ENCODE assay signal across 1 cellular context in genomic region chr3:196842567-196843434, GRCh38.
TF ChIP-seq lines count a peak whose summit lies in the region.

No MANE protein-coding gene starts in this region.

TF ChIP-seq in GM23338, 12 proteins besides CTCF, POLR2A, EP300 and RAD21 (continued from another document):
- TF ChIP-seq NANOG (IDR thresholded peaks at IDR 0.05; ENCODE audit: borderline replicate concordance), result no peak
- no peak for TF ChIP-seq EZH2 (IDR thresholded peaks at IDR 0.05; ENCODE audit: low read depth, unreplicated experiment)
- TF ChIP-seq ZNF114 (CRISPR knock-in tag; IDR thresholded peaks at IDR 0.05), result no peak
- TF ChIP-seq EZH2phosphoT487 (IDR thresholded peaks at IDR 0.05; ENCODE audit: unreplicated experiment), result no peak
- TF ChIP-seq CREB1 (CRISPR knock-in tag; IDR thresholded peaks at IDR 0.05; ENCODE audit: low read depth), result no peak
- TF ChIP-seq ZNF462 (CRISPR knock-in tag; IDR thresholded peaks at IDR 0.05), result no peak
- TF ChIP-seq JUNB (IDR thresholded peaks at IDR 0.05; ENCODE audit: unreplicated experiment), result no peak
- TF ChIP-seq ETS1 (IDR thresholded peaks at IDR 0.05), result no peak
